ENCODE assay signal across 8 cellular contexts in genomic region chr1:168386949-168387586, GRCh38.
DNase-seq lines count a peak whose midpoint lies in the region; ATAC-seq and TF ChIP-seq lines count a peak whose summit lies in the region.

No MANE protein-coding gene starts in this region.

- peaks cover 25% of the 10 kb centered on the region for H3K27me3 Mint-ChIP-seq in activated T-helper 1 cell treated with anti-CD3 and anti-CD28 coated beads, Interleukin-12 subunit alpha, Interleukin-12 subunit beta, Interleukin-2, Interleukin-4 antibody, amounts not matched to agents 30 ng/mL and 10 ng/mL and 1 ng/mL, durations not matched to agents 14 hours and 24 hours and 36 hours (ENCODE audit: insufficient read depth)

- H3K4me2 ChIP-seq in OCI-LY7 (ENCODE audit: low read length): no peak overlapping the region

- peak overlapping the region; percentile 51 for H3K4me3 Mint-ChIP-seq in activated T-helper 1 cell treated with anti-CD3 and anti-CD28 coated beads, Interleukin-12 subunit alpha, Interleukin-12 subunit beta, Interleukin-2, Interleukin-4 antibody, amounts not matched to agents 30 ng/mL and 10 ng/mL and 1 ng/mL, durations not matched to agents 14 hours and 24 hours and 36 hours

- POLR2A ChIA-PET in OCI-LY7 (lab: Charles Lee): interaction anchor here (0.6 to 0.7 kb wide), 2 partner anchors 387 to 421 kb away, joined by 3 to 5 read pairs; no protein-coding TSS in a partner anchor

- CTCF ChIA-PET in OCI-LY7 (lab: Charles Lee; ENCODE audit: unreplicated experiment): no interaction called here

- H3K36me3 Mint-ChIP-seq in activated T-helper 1 cell treated with anti-CD3 and anti-CD28 coated beads, Interleukin-12 subunit alpha, Interleukin-12 subunit beta, Interleukin-2, Interleukin-4 antibody, amounts not matched to agents 30 ng/mL and 10 ng/mL and 1 ng/mL, durations not matched to agents 14 hours and 24 hours and 36 hours (ENCODE audit: low read depth): no peaks in the 10 kb centered on the region

- H3K79me2 ChIP-seq in OCI-LY7 (ENCODE audit: insufficient read depth, low read depth, low read length): no peaks in the 10 kb centered on the region

- DNase-seq in DMS53 (lab: John Stamatoyannopoulos, UW) (peak; percentile 96), NCI-H2227 (lab: John Stamatoyannopoulos, UW; ENCODE audit: unreplicated experiment) (peak; percentile 89), head of caudate nucleus (peak; percentile 55 to 94 (median 83)), OCI-LY7 (ENCODE audit: low spot score) (no peak), LoVo (ENCODE audit: low spot score) (no peak)
- peak; percentile 52 for DNase-seq in activated T-helper 1 cell treated with anti-CD3 and anti-CD28 coated beads, Interleukin-12 subunit alpha, Interleukin-12 subunit beta, Interleukin-2, Interleukin-4 antibody, amounts not matched to agents 30 ng/mL and 10 ng/mL and 1 ng/mL, durations not matched to agents 14 hours and 24 hours and 36 hours (ENCODE audit: low spot score)

- ATAC-seq in GM18517 (IDR thresholded peaks at IDR 0.05; ENCODE audit: unreplicated experiment): no peak

- peaks cover 21% of the 10 kb centered on the region for H3K4me1 Mint-ChIP-seq in activated T-helper 1 cell treated with anti-CD3 and anti-CD28 coated beads, Interleukin-12 subunit alpha, Interleukin-12 subunit beta, Interleukin-2, Interleukin-4 antibody, amounts not matched to agents 30 ng/mL and 10 ng/mL and 1 ng/mL, durations not matched to agents 14 hours and 24 hours and 36 hours (ENCODE audit: low read depth)

- no peaks in the 10 kb centered on the region for H4K20me1 ChIP-seq in OCI-LY7 (ENCODE audit: insufficient read depth, low read length)

- H3K27me3 ChIP-seq in skeletal muscle tissue (ENCODE audit: control insufficient read depth in 3 of 3, insufficient read depth in 3 of 3, low read length in 3 of 3): no peaks in the 10 kb centered on the region

- no peaks in the 10 kb centered on the region for H3K9me2 ChIP-seq in OCI-LY7 (ENCODE audit: insufficient read depth, low read length)

- H3K9me3 Mint-ChIP-seq in activated T-helper 1 cell treated with anti-CD3 and anti-CD28 coated beads, Interleukin-12 subunit alpha, Interleukin-12 subunit beta, Interleukin-2, Interleukin-4 antibody, amounts not matched to agents 30 ng/mL and 10 ng/mL and 1 ng/mL, durations not matched to agents 14 hours and 24 hours and 36 hours: no peaks in the 10 kb centered on the region

- no peak overlapping the region for H2AFZ ChIP-seq in OCI-LY7 (ENCODE audit: low read length)

- H3K9ac ChIP-seq in skeletal muscle tissue (ENCODE audit: low read depth in 1 of 3, low read length in 3 of 3): no peak overlapping the region

- H3K36me3 ChIP-seq in skeletal muscle tissue (ENCODE audit: control insufficient read depth in 3 of 3, insufficient read depth in 3 of 3, low read length in 3 of 3) (no peaks in the 10 kb centered on the region), OCI-LY7 (ENCODE audit: insufficient read depth, low read length) (no peaks in the 10 kb centered on the region)

- H3K4me1 ChIP-seq in skeletal muscle tissue (ENCODE audit: control insufficient read depth in 3 of 3, insufficient read depth in 3 of 3, low read length in 3 of 3) (peaks cover 0 to 5% (median 3%) of the 10 kb centered on the region in 3 donors), OCI-LY7 (ENCODE audit: insufficient read depth, low read length, poor library complexity, severe bottlenecking) (no peaks in the 10 kb centered on the region)

- intact Hi-C loops in activated T-helper 1 cell treated with anti-CD3 and anti-CD28 coated beads, Interleukin-12 subunit alpha, Interleukin-12 subunit beta, Interleukin-2, Interleukin-4 antibody, amounts not matched to agents 30 ng/mL and 10 ng/mL and 1 ng/mL, durations not matched to agents 14 hours and 24 hours and 36 hours (cut with micrococcal nuclease): loop anchor here (1.0 to 2.0 kb wide), 2 partner anchors 22 to 24 kb away; no protein-coding TSS in a partner anchor
- intact Hi-C loops in head of caudate nucleus (cut with DNase I): no loop called here
- intact Hi-C loops in OCI-LY7 (cut with micrococcal nuclease; ENCODE audit: unreplicated experiment): no loop called here

- TF ChIP-seq CTCF in OCI-LY7 (conservative IDR thresholded peaks at IDR 0.05; ENCODE audit: low read length): no peak

- no peak overlapping the region for H3K27ac ChIP-seq in skeletal muscle tissue (ENCODE audit: low read depth, low read length)
- H3K27ac ChIP-seq in OCI-LY7 (ENCODE audit: low read depth, low read length, poor library complexity, severe bottlenecking): no peak overlapping the region

- H3K4me3 ChIP-seq in skeletal muscle tissue (ENCODE audit: low read length in 3 of 3) (peak overlapping the region in 2 of 3 donors; percentile 23 to 44), OCI-LY7 (ENCODE audit: low read depth, low read length, poor library complexity, severe bottlenecking) (no peak overlapping the region)

- no peaks in the 10 kb centered on the region for H3K9me3 ChIP-seq in skeletal muscle tissue (ENCODE audit: control insufficient read depth in 3 of 3, low read length in 3 of 3)
- no peaks in the 10 kb centered on the region for H3K9me3 ChIP-seq in OCI-LY7 (ENCODE audit: low read length)

- H3K27ac Mint-ChIP-seq in activated T-helper 1 cell treated with anti-CD3 and anti-CD28 coated beads, Interleukin-12 subunit alpha, Interleukin-12 subunit beta, Interleukin-2, Interleukin-4 antibody, amounts not matched to agents 30 ng/mL and 10 ng/mL and 1 ng/mL, durations not matched to agents 14 hours and 24 hours and 36 hours: peak overlapping the region; percentile 67

- BruUV-seq in OCI-LY7 (replicated peaks; lab: Mats Ljungman, UMichigan): no TSS peak

Comparison
In these comparisons a context has a peak if more than half of its experiments do, and no peak if none do; other contexts are left out.
1. DNase-seq: peak in DMS53 (single experiment), NCI-H2227 (single experiment), activated T-helper 1 cell treated with anti-CD3 and anti-CD28 coated beads, Interleukin-12 subunit alpha, Interleukin-12 subunit beta, Interleukin-2, Interleukin-4 antibody, amounts not matched to agents 30 ng/mL and 10 ng/mL and 1 ng/mL, durations not matched to agents 14 hours and 24 hours and 36 hours (single experiment) and head of caudate nucleus (42 of 42); none in OCI-LY7 (single experiment) and LoVo (single experiment).